34 cellular contexts compared by ENCODE assay signal in genomic region chr2:58878778-58879177, GRCh38.
"Had no signal": no experiment of that assay in that cellular context is flagged by ENCODE, and none has a peak within 500 bp of the region (broad histone marks: within the 10 kb centered on the region; RNA-seq: fewer than 3 reads in every experiment).

No MANE protein-coding gene starts in this region.

- H3K36me3 ChIP-seq: MG63 had no signal

- DNase-seq: Karpas-422, Kasumi-1, MG63, MM.1S, MV-4-11, NCI-H1048, NCI-H1092, NCI-H1092 treated with DMSO at 0.1 percent for 48 hours, NCI-H1105, NCI-H1105 treated with DMSO at 0.1 percent for 48 hours, NCI-H1417, NCI-H1417 treated with DMSO at 0.1 percent for 48 hours, NCI-H1436, NCI-H1436 treated with DMSO at 0.1 percent for 48 hours, NCI-H146, NCI-H1694, NCI-H1694 treated with DMSO at 0.1 percent for 48 hours, NCI-H187, NCI-H187 treated with DMSO at 0.1 percent for 48 hours, NCI-H1930, NCI-H2029, NCI-H2029 treated with DMSO at 0.1 percent for 48 hours, NCI-H2081, NCI-H2081 treated with DMSO at 0.1 percent for 48 hours, NCI-H2107, NCI-H2171, NCI-H2171 treated with DMSO at 0.1 percent for 48 hours, NCI-H2227 treated with DMSO at 0.1 percent for 48 hours, NCI-H226, NCI-H345, NCI-H446, NCI-H446 treated with DMSO at 0.1 percent for 48 hours, NCI-H510A, NCI-H510A treated with DMSO at 0.1 percent for 48 hours had no signal

- H3K27me3 ChIP-seq: MG63 had no signal

- H3K9me3 ChIP-seq: MG63 had no signal

- H3K4me3 ChIP-seq: MG63 had no signal
